8 cellular contexts compared by ENCODE assay signal in the genomic region with DNA sequence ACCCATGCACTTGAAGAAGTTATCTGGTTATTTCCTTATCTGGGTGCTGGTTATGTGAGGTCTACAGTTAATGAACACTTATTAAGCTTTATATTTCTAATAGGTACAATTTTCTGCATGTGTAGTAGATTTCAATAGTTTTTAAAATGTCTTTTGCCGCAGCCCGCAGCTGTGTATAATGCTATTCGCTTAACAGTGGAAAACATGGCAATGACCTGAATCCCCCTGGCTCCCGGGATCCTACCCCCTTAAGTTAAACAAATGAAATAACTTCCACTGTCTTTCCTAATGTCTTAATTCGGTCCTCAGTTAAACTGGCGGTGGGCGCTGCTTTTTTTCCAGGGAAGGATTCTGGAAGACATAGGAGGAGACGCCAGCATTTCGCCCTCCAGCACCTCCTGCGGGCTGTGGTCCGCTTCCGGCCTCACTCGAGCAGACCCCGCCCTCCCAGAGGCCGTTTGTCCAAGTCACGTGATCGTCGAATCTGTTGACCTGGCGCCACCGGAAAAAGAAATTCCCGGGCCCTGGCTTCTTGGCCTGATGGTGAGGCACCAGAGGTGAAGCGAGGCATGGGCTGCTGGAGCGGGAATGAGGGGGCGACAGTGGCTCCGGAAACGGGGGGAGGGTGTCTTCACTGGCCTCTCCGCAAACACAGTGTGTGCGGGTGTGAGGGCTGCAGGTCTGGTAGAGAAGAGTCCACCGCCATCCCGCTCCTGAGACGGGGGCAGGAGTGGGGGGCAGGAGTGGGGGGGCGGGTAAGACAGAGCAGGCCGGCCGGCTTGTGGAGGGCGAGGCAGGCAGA.
DNase-seq lines count a peak whose midpoint lies in the region; ATAC-seq, FAIRE-seq and TF ChIP-seq lines count a peak whose summit lies in the region.

No MANE protein-coding gene starts in this region.

- in situ Hi-C loops in astrocyte of the spinal cord (cut with HindIII; ENCODE audit: low sequenced_read_pairs) = no loop called here

- TF ChIP-seq CTCF in HFF-Myc (IDR thresholded peaks at IDR 0.05; ENCODE audit: low read depth, low read length, missing control alignments) (peak; percentile 46), astrocyte of the spinal cord (IDR thresholded peaks at IDR 0.05; ENCODE audit: low read depth, low read length) (peak; percentile 34)

- FAIRE-seq in G401.6 (lab: Jason Lieb, UNC) = peak; percentile 90

- no peak for ATAC-seq in HG02981 (IDR thresholded peaks at IDR 0.05; ENCODE audit: unreplicated experiment)

- peak overlapping the region; percentile 48 for H3K4me3 ChIP-seq in HFF-Myc (replicated peaks; ENCODE audit: low read depth, low read length)
- peak overlapping the region; percentile 54 for H3K4me3 ChIP-seq in astrocyte of the spinal cord (ENCODE audit: low read depth, low read length)

- DNase-seq in HFF-Myc (ENCODE audit: extremely low read depth, low read depth) (peak; percentile 65), NCI-H1436 treated with DMSO at 0.1 percent for 48 hours (lab: John Stamatoyannopoulos, UW) (peak; percentile 47), T-helper 9 cell (peak; percentile 49), astrocyte of the spinal cord (ENCODE audit: low read depth, low spot score) (peak; percentile 77), hippocampal formation (lab: John Stamatoyannopoulos, UW) (peak; percentile 78 to 84), retina (peak; percentile 95)
